Comparison of ENCODE assay signal across 8 cellular contexts in genomic region chr13:27339299-27339698, GRCh38.
DNase-seq lines count a peak whose midpoint lies in the region; ATAC-seq and TF ChIP-seq lines count a peak whose summit lies in the region.

No MANE protein-coding gene starts in this region.

- H3K9me2 ChIP-seq in SU-DHL-6 (replicated peaks; ENCODE audit: insufficient read depth, low read length), result no peaks in the 10 kb centered on the region

- H3K36me3 ChIP-seq in SU-DHL-6 (ENCODE audit: low read length), result no peaks in the 10 kb centered on the region

- DNase-seq in left cardiac atrium, result peak; percentile 25
- no peak for DNase-seq in Right ventricle myocardium inferior (ENCODE audit: missing footprints)
- peak; percentile 56 for DNase-seq in HuH-7 (ENCODE audit: low spot score)
- DNase-seq in cardiac fibroblast (ENCODE audit: low read depth in 2 of 2), result peak; percentile 52 to 59
- peak; percentile 30 for DNase-seq in nephron progenitor cell
- DNase-seq in NCI-H2196 treated with DMSO at 0.1 percent for 48 hours (lab: John Stamatoyannopoulos, UW; ENCODE audit: unreplicated experiment), result no peak

- intact Hi-C loops in left cardiac atrium (cut with DNase I), result no loop called here
- intact Hi-C loops in Right ventricle myocardium inferior (cut with DNase I), result no loop called here

- H4K20me1 ChIP-seq in SU-DHL-6 (ENCODE audit: low read depth, low read length), result no peaks in the 10 kb centered on the region

- H3F3A ChIP-seq in SU-DHL-6 (ENCODE audit: insufficient read depth), result peaks cover 5% of the 10 kb centered on the region; the same call in 1 of the 2 replicates

- no peaks in the 10 kb centered on the region for H3K36me3 Mint-ChIP-seq in nephron progenitor cell (ENCODE audit: low read depth)

- no peaks in the 10 kb centered on the region for H3K27me3 ChIP-seq in SU-DHL-6 (ENCODE audit: low read length)

- no peak overlapping the region for H3K4me3 ChIP-seq in SU-DHL-6 (ENCODE audit: insufficient read depth, low read length, poor library complexity, severe bottlenecking)
- no peak overlapping the region for H3K4me3 ChIP-seq in cardiac fibroblast (replicated peaks in 1 of 2; ENCODE audit: low read depth in 2 of 2, low read length in 2 of 2)

- H3K27me3 Mint-ChIP-seq in nephron progenitor cell (ENCODE audit: low read depth, poor library complexity), result peaks cover 35% of the 10 kb centered on the region

- no peak overlapping the region for H3K27ac Mint-ChIP-seq in nephron progenitor cell

- H3K4me1 Mint-ChIP-seq in nephron progenitor cell, result peaks cover 41% of the 10 kb centered on the region

- H2AFZ ChIP-seq in SU-DHL-6 (ENCODE audit: low read depth, low read length, severe bottlenecking), result no peak overlapping the region

- no peak overlapping the region for H3K9ac ChIP-seq in SU-DHL-6 (ENCODE audit: low read length)

- no peak overlapping the region for H3K27ac ChIP-seq in SU-DHL-6 (ENCODE audit: low read depth, low read length)

- TF ChIP-seq CTCF in SU-DHL-6 (IDR thresholded peaks at IDR 0.05; ENCODE audit: insufficient read depth, low read length, poor library complexity, severe bottlenecking) (no peak), cardiac fibroblast (IDR thresholded peaks at IDR 0.05; ENCODE audit: low read depth, low read length) (peak; percentile 78), nephron progenitor cell (IDR thresholded peaks at IDR 0.05) (peak; percentile 18)

- peak overlapping the region; percentile 28 for H3K4me2 ChIP-seq in SU-DHL-6 (ENCODE audit: low read depth, low read length, poor library complexity, severe bottlenecking)

- H3K9me3 Mint-ChIP-seq in nephron progenitor cell, result no peaks in the 10 kb centered on the region

- H3K79me2 ChIP-seq in SU-DHL-6 (ENCODE audit: insufficient read depth, low read length), result no peaks in the 10 kb centered on the region

- H3K4me3 Mint-ChIP-seq in nephron progenitor cell, result no peak overlapping the region

- no peaks in the 10 kb centered on the region for H3K9me3 ChIP-seq in SU-DHL-6 (ENCODE audit: insufficient read depth, low read length)

- ATAC-seq in left cardiac atrium (peak in 1 of 2 donors; percentile 18), Right ventricle myocardium inferior (no peak), GM18519 (IDR thresholded peaks at IDR 0.05; ENCODE audit: low FRiP score, unreplicated experiment) (no peak)

Comparison
In these comparisons a context has a peak if more than half of its experiments do, and no peak if none do; other contexts are left out.
1. DNase-seq: peak in left cardiac atrium (single experiment), HuH-7 (single experiment), cardiac fibroblast (2 of 2) and nephron progenitor cell (single experiment); none in Right ventricle myocardium inferior (single experiment) and NCI-H2196 treated with DMSO at 0.1 percent for 48 hours (single experiment).